1 cellular context compared by ENCODE assay signal in the genomic region with DNA sequence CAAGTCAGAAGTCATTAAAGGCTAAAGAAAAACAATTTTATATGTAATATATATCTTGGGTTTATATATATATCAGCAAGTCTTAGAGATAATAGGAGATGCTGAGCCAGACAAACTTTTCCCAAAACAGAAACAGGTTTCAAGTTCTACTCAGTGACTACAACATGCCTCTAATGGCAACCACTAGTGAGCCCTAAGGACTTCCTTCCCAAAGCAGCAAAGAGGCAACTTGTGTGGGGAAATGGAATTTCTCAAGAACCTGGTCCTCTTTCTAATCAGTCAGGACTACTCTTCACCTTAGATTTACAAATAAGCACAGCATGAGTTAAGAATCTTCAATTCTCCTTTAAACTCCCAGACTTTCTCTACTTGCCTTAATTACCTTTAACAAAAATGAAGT.
TF ChIP-seq lines count a peak whose summit lies in the region.

No MANE protein-coding gene starts in this region.

TF ChIP-seq in GM12878, 131 proteins besides CTCF, POLR2A, EP300 and RAD21 (continued from another document):
- TF ChIP-seq, protein P1, sequence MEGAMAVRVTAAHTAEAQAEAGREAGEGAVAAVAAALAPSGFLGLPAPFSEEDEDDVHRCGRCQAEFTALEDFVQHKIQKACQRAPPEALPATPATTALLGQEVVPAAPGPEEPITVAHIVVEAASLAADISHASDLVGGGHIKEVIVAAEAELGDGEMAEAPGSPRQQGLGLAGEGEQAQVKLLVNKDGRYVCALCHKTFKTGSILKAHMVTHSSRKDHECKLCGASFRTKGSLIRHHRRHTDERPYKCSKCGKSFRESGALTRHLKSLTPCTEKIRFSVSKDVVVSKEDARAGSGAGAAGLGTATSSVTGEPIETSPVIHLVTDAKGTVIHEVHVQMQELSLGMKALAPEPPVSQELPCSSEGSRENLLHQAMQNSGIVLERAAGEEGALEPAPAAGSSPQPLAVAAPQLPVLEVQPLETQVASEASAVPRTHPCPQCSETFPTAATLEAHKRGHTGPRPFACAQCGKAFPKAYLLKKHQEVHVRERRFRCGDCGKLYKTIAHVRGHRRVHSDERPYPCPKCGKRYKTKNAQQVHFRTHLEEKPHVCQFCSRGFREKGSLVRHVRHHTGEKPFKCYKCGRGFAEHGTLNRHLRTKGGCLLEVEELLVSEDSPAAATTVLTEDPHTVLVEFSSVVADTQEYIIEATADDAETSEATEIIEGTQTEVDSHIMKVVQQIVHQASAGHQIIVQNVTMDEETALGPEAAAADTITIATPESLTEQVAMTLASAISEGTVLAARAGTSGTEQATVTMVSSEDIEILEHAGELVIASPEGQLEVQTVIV (IDR thresholded peaks at IDR 0.05; ENCODE audit: borderline replicate concordance, partially characterized antibody): no peak
- TF ChIP-seq NBN (IDR thresholded peaks at IDR 0.05): no peak
- TF ChIP-seq CREM (IDR thresholded peaks at IDR 0.05; ENCODE audit: low read depth): no peak
- no peak for TF ChIP-seq CHD2 (IDR thresholded peaks at IDR 0.05; ENCODE audit: borderline replicate concordance, low read depth, low read length)
- no peak for TF ChIP-seq SIN3A (IDR thresholded peaks at IDR 0.05; ENCODE audit: low read depth, low read length)
- no peak for TF ChIP-seq ZSCAN29 (IDR thresholded peaks at IDR 0.05)
- TF ChIP-seq PAX8 (IDR thresholded peaks at IDR 0.05): no peak
- no peak for TF ChIP-seq NFYA (IDR thresholded peaks at IDR 0.05; ENCODE audit: borderline replicate concordance, low read depth, low read length)
- TF ChIP-seq RAD51 (IDR thresholded peaks at IDR 0.05): no peak
- no peak for TF ChIP-seq ESRRA (IDR thresholded peaks at IDR 0.05; ENCODE audit: low read length)
- no peak for TF ChIP-seq EED (IDR thresholded peaks at IDR 0.05; ENCODE audit: low read depth)
- TF ChIP-seq, protein P2, sequence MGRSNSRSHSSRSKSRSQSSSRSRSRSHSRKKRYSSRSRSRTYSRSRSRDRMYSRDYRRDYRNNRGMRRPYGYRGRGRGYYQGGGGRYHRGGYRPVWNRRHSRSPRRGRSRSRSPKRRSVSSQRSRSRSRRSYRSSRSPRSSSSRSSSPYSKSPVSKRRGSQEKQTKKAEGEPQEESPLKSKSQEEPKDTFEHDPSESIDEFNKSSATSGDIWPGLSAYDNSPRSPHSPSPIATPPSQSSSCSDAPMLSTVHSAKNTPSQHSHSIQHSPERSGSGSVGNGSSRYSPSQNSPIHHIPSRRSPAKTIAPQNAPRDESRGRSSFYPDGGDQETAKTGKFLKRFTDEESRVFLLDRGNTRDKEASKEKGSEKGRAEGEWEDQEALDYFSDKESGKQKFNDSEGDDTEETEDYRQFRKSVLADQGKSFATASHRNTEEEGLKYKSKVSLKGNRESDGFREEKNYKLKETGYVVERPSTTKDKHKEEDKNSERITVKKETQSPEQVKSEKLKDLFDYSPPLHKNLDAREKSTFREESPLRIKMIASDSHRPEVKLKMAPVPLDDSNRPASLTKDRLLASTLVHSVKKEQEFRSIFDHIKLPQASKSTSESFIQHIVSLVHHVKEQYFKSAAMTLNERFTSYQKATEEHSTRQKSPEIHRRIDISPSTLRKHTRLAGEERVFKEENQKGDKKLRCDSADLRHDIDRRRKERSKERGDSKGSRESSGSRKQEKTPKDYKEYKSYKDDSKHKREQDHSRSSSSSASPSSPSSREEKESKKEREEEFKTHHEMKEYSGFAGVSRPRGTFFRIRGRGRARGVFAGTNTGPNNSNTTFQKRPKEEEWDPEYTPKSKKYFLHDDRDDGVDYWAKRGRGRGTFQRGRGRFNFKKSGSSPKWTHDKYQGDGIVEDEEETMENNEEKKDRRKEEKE (IDR thresholded peaks at IDR 0.05): no peak
- TF ChIP-seq ASH2L (IDR thresholded peaks at IDR 0.05; ENCODE audit: borderline replicate concordance, low read depth): no peak
